ENCODE assay signal across 1 cellular context in genomic region chr16:3589441-3589921, GRCh38.
A peak's percentile ranks its signal among the peaks of the same experiment; 100 is the strongest.
TF ChIP-seq lines count a peak whose summit lies in the region.

No MANE protein-coding gene starts in this region.

TF ChIP-seq in K562, 482 proteins besides CTCF, POLR2A, EP300 and RAD21 (continued from another document):
- TF ChIP-seq, protein P1, sequence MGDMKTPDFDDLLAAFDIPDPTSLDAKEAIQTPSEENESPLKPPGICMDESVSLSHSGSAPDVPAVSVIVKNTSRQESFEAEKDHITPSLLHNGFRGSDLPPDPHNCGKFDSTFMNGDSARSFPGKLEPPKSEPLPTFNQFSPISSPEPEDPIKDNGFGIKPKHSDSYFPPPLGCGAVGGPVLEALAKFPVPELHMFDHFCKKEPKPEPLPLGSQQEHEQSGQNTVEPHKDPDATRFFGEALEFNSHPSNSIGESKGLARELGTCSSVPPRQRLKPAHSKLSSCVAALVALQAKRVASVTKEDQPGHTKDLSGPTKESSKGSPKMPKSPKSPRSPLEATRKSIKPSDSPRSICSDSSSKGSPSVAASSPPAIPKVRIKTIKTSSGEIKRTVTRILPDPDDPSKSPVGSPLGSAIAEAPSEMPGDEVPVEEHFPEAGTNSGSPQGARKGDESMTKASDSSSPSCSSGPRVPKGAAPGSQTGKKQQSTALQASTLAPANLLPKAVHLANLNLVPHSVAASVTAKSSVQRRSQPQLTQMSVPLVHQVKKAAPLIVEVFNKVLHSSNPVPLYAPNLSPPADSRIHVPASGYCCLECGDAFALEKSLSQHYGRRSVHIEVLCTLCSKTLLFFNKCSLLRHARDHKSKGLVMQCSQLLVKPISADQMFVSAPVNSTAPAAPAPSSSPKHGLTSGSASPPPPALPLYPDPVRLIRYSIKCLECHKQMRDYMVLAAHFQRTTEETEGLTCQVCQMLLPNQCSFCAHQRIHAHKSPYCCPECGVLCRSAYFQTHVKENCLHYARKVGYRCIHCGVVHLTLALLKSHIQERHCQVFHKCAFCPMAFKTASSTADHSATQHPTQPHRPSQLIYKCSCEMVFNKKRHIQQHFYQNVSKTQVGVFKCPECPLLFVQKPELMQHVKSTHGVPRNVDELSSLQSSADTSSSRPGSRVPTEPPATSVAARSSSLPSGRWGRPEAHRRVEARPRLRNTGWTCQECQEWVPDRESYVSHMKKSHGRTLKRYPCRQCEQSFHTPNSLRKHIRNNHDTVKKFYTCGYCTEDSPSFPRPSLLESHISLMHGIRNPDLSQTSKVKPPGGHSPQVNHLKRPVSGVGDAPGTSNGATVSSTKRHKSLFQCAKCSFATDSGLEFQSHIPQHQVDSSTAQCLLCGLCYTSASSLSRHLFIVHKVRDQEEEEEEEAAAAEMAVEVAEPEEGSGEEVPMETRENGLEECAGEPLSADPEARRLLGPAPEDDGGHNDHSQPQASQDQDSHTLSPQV (IDR thresholded peaks at IDR 0.05): peak; percentile 86
- TF ChIP-seq NFE2 (IDR thresholded peaks at IDR 0.05; ENCODE audit: low read depth) (peak; percentile 92), PATZ1 (CRISPR knock-in tag; IDR thresholded peaks at IDR 0.05; ENCODE audit: borderline replicate concordance) (no peak), RBFOX2 (IDR thresholded peaks at IDR 0.05; ENCODE audit: low read depth, low read length) (peak; percentile 36; the same call in 1 of the 2 replicates), IRF2 (CRISPR knock-in tag; IDR thresholded peaks at IDR 0.05) (no peak), SMARCA4 (IDR thresholded peaks at IDR 0.05) (peak; percentile 44; the same call in 1 of the 2 replicates), ZNF23 (CRISPR knock-in tag; IDR thresholded peaks at IDR 0.05) (no peak), MEF2D (tag; conservative IDR thresholded peaks at IDR 0.05; ENCODE audit: low read depth) (no peak), CTBP1 (IDR thresholded peaks at IDR 0.05; ENCODE audit: borderline replicate concordance) (peak; percentile 25; the same call in 1 of the 2 replicates), ZNF274 (IDR thresholded peaks at IDR 0.05; ENCODE audit: borderline replicate concordance, low read depth, low read length) (no peak), ARID1B (IDR thresholded peaks at IDR 0.05) (0 out of 2 replicates have a peak, but pooled peaks have one; percentile 37), ELF1 (tag; IDR thresholded peaks at IDR 0.05) (no peak), JUND (IDR thresholded peaks at IDR 0.05; ENCODE audit: borderline replicate concordance, low read depth, low read length) (peak; percentile 64; the same call in 1 of the 2 replicates), JUND (tag; IDR thresholded peaks at IDR 0.05; ENCODE audit: borderline replicate concordance, low read depth, low read length) (peak; percentile 54; the same call in 1 of the 3 replicates), NEUROD1 (IDR thresholded peaks at IDR 0.05; ENCODE audit: borderline replicate concordance, low read depth, low read length, partially characterized antibody) (no peak), SREBF2 (CRISPR knock-in tag; IDR thresholded peaks at IDR 0.05) (no peak), CXXC5 (CRISPR knock-in tag; IDR thresholded peaks at IDR 0.05) (peak; percentile 10; the same call in 1 of the 2 replicates), HNRNPL (IDR thresholded peaks at IDR 0.05; ENCODE audit: low read depth, low read length) (no peak), JUN (IDR thresholded peaks at IDR 0.05; ENCODE audit: borderline replicate concordance, low read depth, low read length) (peak; percentile 44; the same call in 1 of the 2 replicates), JUN (CRISPR knock-in tag; IDR thresholded peaks at IDR 0.05; ENCODE audit: borderline replicate concordance) (no peak), MXI1 (IDR thresholded peaks at IDR 0.05; ENCODE audit: low read depth, low read length) (no peak)
- TF ChIP-seq, protein P2, sequence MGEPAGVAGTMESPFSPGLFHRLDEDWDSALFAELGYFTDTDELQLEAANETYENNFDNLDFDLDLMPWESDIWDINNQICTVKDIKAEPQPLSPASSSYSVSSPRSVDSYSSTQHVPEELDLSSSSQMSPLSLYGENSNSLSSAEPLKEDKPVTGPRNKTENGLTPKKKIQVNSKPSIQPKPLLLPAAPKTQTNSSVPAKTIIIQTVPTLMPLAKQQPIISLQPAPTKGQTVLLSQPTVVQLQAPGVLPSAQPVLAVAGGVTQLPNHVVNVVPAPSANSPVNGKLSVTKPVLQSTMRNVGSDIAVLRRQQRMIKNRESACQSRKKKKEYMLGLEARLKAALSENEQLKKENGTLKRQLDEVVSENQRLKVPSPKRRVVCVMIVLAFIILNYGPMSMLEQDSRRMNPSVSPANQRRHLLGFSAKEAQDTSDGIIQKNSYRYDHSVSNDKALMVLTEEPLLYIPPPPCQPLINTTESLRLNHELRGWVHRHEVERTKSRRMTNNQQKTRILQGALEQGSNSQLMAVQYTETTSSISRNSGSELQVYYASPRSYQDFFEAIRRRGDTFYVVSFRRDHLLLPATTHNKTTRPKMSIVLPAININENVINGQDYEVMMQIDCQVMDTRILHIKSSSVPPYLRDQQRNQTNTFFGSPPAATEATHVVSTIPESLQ (CRISPR knock-in tag; IDR thresholded peaks at IDR 0.05): no peak
- TF ChIP-seq, protein P3, sequence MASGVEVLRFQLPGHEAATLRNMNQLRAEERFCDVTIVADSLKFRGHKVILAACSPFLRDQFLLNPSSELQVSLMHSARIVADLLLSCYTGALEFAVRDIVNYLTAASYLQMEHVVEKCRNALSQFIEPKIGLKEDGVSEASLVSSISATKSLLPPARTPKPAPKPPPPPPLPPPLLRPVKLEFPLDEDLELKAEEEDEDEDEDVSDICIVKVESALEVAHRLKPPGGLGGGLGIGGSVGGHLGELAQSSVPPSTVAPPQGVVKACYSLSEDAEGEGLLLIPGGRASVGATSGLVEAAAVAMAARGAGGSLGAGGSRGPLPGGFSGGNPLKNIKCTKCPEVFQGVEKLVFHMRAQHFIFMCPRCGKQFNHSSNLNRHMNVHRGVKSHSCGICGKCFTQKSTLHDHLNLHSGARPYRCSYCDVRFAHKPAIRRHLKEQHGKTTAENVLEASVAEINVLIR (CRISPR knock-in tag; IDR thresholded peaks at IDR 0.05): no peak
